In the genomic region with DNA sequence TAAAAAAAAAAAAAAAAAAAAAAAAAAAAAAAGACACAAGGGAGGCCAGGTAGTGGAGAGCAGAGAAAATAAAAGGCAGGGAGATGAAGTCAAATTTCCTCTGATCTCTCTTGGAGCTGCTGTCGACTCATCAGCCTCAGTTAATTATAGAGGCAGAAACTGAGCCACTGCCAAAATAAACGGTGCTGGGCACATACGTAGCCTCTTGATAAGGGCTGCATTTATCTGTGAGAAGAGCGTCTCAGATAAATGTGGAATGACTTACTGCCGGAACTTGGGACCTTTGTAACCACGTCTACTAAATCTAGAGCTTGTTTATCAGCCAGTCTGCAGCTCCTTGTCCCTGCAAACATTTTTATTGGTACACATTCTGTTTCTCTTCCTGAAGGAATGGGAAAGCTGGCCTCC, we compare ENCODE assay signal across 12 cellular contexts.
A peak's percentile ranks its signal among the peaks of the same experiment; 100 is the strongest.
DNase-seq lines count a peak whose midpoint lies in the region; ATAC-seq, FAIRE-seq and TF ChIP-seq lines count a peak whose summit lies in the region.
"Had no signal": no experiment of that assay in that cellular context is flagged by ENCODE, and none has a peak within 500 bp of the region (broad histone marks: within the 10 kb centered on the region; RNA-seq: fewer than 3 reads in every experiment).

No MANE protein-coding gene starts in this region.

- H3K27me3 ChIP-seq in SJSA1 (replicated peaks) (no peaks in the 10 kb centered on the region), pancreas (no peaks in the 10 kb centered on the region)

- H3K9me3 ChIP-seq in SJSA1 (replicated peaks) (peaks cover 5% of the 10 kb centered on the region), pancreas (no peaks in the 10 kb centered on the region)

- H3K9me3 Mint-ChIP-seq in stimulated activated naive B cell treated with anti-CD40 and anti-IgM and Interleukin-4, amounts not matched to agents 10 μg/mL and 1 μg/mL and 100 μg/mL, for 72 hours = peaks cover 0 to 4% of the 10 kb centered on the region in 2 donors

- DNase-seq in HUDEP-2 (lab: John Stamatoyannopoulos, UW; ENCODE audit: unreplicated experiment in 76 of 76) (peak in 64 of 76 experiments; percentile 0 to 77 (median 40)), SJSA1 (ENCODE audit: low read depth in 1 of 2, low spot score in 2 of 2) (peak; percentile 34 to 42), Right ventricle myocardium superior (peak; percentile 45), pancreas (peak in 1 of 6 donors; percentile 17), GM13977 (ENCODE audit: low spot score) (no peak), foreskin fibroblast (no peak)
- DNase-seq in stimulated activated naive B cell treated with anti-CD40 and anti-IgM and Interleukin-4, amounts not matched to agents 10 μg/mL and 1 μg/mL and 100 μg/mL, for 72 hours = no peak
- DNase-seq: activated naive CD4-positive, alpha-beta T cell; DMS79; naive B cell; WERI-Rb-1 had no signal

- no peaks in the 10 kb centered on the region for H3K4me1 Mint-ChIP-seq in stimulated activated naive B cell treated with anti-CD40 and anti-IgM and Interleukin-4, amounts not matched to agents 10 μg/mL and 1 μg/mL and 100 μg/mL, for 72 hours
- H3K4me1 Mint-ChIP-seq: naive B cell had no signal

- no peak overlapping the region for H3K27ac ChIP-seq in SJSA1
- H3K27ac ChIP-seq in pancreas = no peak overlapping the region
- H3K27ac ChIP-seq: WERI-Rb-1 had no signal

- no peak overlapping the region for H3K4me3 ChIP-seq in SJSA1
- no peak overlapping the region for H3K4me3 ChIP-seq in pancreas
- no peak overlapping the region for H3K4me3 ChIP-seq in foreskin fibroblast (ENCODE audit: low read depth in 1 of 2, low read length in 2 of 2)

- no peak overlapping the region for H3K4me3 Mint-ChIP-seq in stimulated activated naive B cell treated with anti-CD40 and anti-IgM and Interleukin-4, amounts not matched to agents 10 μg/mL and 1 μg/mL and 100 μg/mL, for 72 hours
- H3K4me3 Mint-ChIP-seq: naive B cell had no signal

- ATAC-seq in Right ventricle myocardium superior (ENCODE audit: poor library complexity) (peak; percentile 93), pancreas (peak; percentile 46 to 81 (median 72)), GM21526 (IDR thresholded peaks at IDR 0.05; ENCODE audit: low FRiP score, unreplicated experiment) (no peak)
- no peak for ATAC-seq in stimulated activated naive B cell treated with anti-CD40 and anti-IgM and Interleukin-4, amounts not matched to agents 10 μg/mL and 1 μg/mL and 100 μg/mL, for 72 hours (replicated peaks)

- H3K27ac Mint-ChIP-seq in stimulated activated naive B cell treated with anti-CD40 and anti-IgM and Interleukin-4, amounts not matched to agents 10 μg/mL and 1 μg/mL and 100 μg/mL, for 72 hours = no peak overlapping the region
- H3K27ac Mint-ChIP-seq: naive B cell had no signal

- no peak for FAIRE-seq in pancreas (lab: Jason Lieb, UNC)

- peaks cover 0 to 7% of the 10 kb centered on the region in 2 donors for H3K27me3 Mint-ChIP-seq in stimulated activated naive B cell treated with anti-CD40 and anti-IgM and Interleukin-4, amounts not matched to agents 10 μg/mL and 1 μg/mL and 100 μg/mL, for 72 hours

- intact Hi-C loops in Right ventricle myocardium superior (cut with DNase I) = loop anchor here (5.0 kb wide), 1 partner anchor 148 kb away; no protein-coding TSS in a partner anchor
- intact Hi-C loops in pancreas (cut with DNase I) = no loop called here

- in situ Hi-C loops in GM13977 (cut with MboI; ENCODE audit: low pct_unique_long_range_greater_than_20kb, low sequenced_read_pairs, unreplicated experiment) = no loop called here

- peaks cover 50% of the 10 kb centered on the region for H3K4me1 ChIP-seq in SJSA1 (replicated peaks)
- H3K4me1 ChIP-seq in pancreas = no peaks in the 10 kb centered on the region

- no peaks in the 10 kb centered on the region for H3K36me3 Mint-ChIP-seq in stimulated activated naive B cell treated with anti-CD40 and anti-IgM and Interleukin-4, amounts not matched to agents 10 μg/mL and 1 μg/mL and 100 μg/mL, for 72 hours
- H3K36me3 Mint-ChIP-seq: naive B cell had no signal

- TF ChIP-seq CTCF in pancreas (IDR thresholded peaks at IDR 0.05) (no peak), GM13977 (IDR thresholded peaks at IDR 0.05; ENCODE audit: extremely low read depth, insufficient read depth, missing control alignments) (no peak), foreskin fibroblast (IDR thresholded peaks at IDR 0.05; ENCODE audit: low read depth, low read length) (no peak)

- 5 to 6% methylated on average over 6 of the region's 6 CpGs for WGBS in pancreas, 2 donors

- no peaks in the 10 kb centered on the region for H3K36me3 ChIP-seq in SJSA1
- H3K36me3 ChIP-seq in pancreas = no peaks in the 10 kb centered on the region
- H3K36me3 ChIP-seq: WERI-Rb-1 had no signal

Comparison
In these comparisons a context has a peak if more than half of its experiments do, and no peak if none do; other contexts are left out.
1. DNase-seq: peak in HUDEP-2 (64 of 76), SJSA1 (2 of 2) and Right ventricle myocardium superior (single experiment); none in stimulated activated naive B cell treated with anti-CD40 and anti-IgM and Interleukin-4, amounts not matched to agents 10 μg/mL and 1 μg/mL and 100 μg/mL, for 72 hours (single experiment), GM13977 (single experiment) and foreskin fibroblast (0 of 2).
2. ATAC-seq: peak in Right ventricle myocardium superior (single experiment) and pancreas (4 of 4); none in stimulated activated naive B cell treated with anti-CD40 and anti-IgM and Interleukin-4, amounts not matched to agents 10 μg/mL and 1 μg/mL and 100 μg/mL, for 72 hours (0 of 2) and GM21526 (single experiment).